Comparison of ENCODE assay signal across 23 cellular contexts in the genomic region with DNA sequence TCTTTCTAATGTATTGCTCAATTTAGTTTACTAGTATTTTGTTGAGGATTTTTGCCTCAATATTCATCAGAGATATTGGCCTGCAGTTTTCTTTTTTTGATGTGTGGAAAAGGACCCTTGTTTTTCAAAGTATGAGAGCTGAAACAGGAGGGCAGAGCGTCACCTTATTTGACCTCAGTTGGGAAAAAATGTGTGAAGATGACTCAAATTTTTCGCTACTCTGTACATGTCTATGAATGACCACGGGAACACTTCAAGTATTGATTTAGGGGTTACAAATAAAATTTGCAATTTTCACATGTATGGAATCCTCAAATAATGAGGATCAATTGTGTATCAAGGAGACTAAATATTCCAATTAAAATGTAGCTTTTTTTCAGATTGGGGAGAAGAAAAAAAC.
"Had no signal": no experiment of that assay in that cellular context is flagged by ENCODE, and none has a peak within 500 bp of the region (broad histone marks: within the 10 kb centered on the region; RNA-seq: fewer than 3 reads in every experiment).

No MANE protein-coding gene starts in this region.

- H3K4me1 Mint-ChIP-seq: activated CD4-positive, alpha-beta T cell treated with anti-CD3 and anti-CD28 coated beads, Interleukin-2, amount 10 ng/mL, durations not matched to agents 7 days and 5 days; brain had no signal

- DNase-seq: activated CD4-positive, alpha-beta T cell treated with anti-CD3 and anti-CD28 coated beads, Interleukin-2, amount 10 ng/mL, durations not matched to agents 7 days and 5 days; activated CD4-positive, alpha-beta T cell treated with anti-CD3 and anti-CD28 coated beads, Interleukin-2, amount 50 U/mL, for 48 hours; activated effector memory CD4-positive, alpha-beta T cell treated with Interleukin-2 at 50 U/mL for 16 hours; activated naive CD4-positive, alpha-beta T cell treated with anti-CD3 and anti-CD28 coated beads, Interleukin-2, amount 50 U/mL, for 16 hours; activated T-cell treated with anti-CD3 and anti-CD28 coated beads, Interleukin-2, amount 50 U/mL, for 1 hour; anterior cingulate cortex; caudate nucleus; cerebellar nuclear complex; MM.1S; MV-4-11; NCI-H1092; NCI-H1436 treated with DMSO at 0.1 percent for 48 hours; NCI-H1694 treated with DMSO at 0.1 percent for 48 hours; NCI-H2029; NCI-H345; NCI-H524 treated with DMSO at 0.1 percent for 48 hours; SHP77; SJCRH30; T1000; WERI-Rb-1 had no signal

- ATAC-seq: Panc1 had no signal

- H3K4me3 Mint-ChIP-seq: activated CD4-positive, alpha-beta T cell treated with anti-CD3 and anti-CD28 coated beads, Interleukin-2, amount 10 ng/mL, durations not matched to agents 7 days and 5 days; activated T-helper 1 cell treated with anti-CD3 and anti-CD28 coated beads, Interleukin-12 subunit alpha, Interleukin-12 subunit beta, Interleukin-2, Interleukin-4 antibody, amounts not matched to agents 30 ng/mL and 10 ng/mL and 1 ng/mL, durations not matched to agents 14 hours and 24 hours and 36 hours; brain had no signal

- H3K27ac Mint-ChIP-seq: activated CD4-positive, alpha-beta T cell treated with anti-CD3 and anti-CD28 coated beads, Interleukin-2, amount 10 ng/mL, durations not matched to agents 7 days and 5 days; activated T-helper 1 cell treated with anti-CD3 and anti-CD28 coated beads, Interleukin-12 subunit alpha, Interleukin-12 subunit beta, Interleukin-2, Interleukin-4 antibody, amounts not matched to agents 30 ng/mL and 10 ng/mL and 1 ng/mL, durations not matched to agents 14 hours and 24 hours and 36 hours; brain had no signal

- H3K9me3 Mint-ChIP-seq: activated T-helper 1 cell treated with anti-CD3 and anti-CD28 coated beads, Interleukin-12 subunit alpha, Interleukin-12 subunit beta, Interleukin-2, Interleukin-4 antibody, amounts not matched to agents 30 ng/mL and 10 ng/mL and 1 ng/mL, durations not matched to agents 14 hours and 24 hours and 36 hours had no signal

- H3K27me3 Mint-ChIP-seq: activated CD4-positive, alpha-beta T cell treated with anti-CD3 and anti-CD28 coated beads, Interleukin-2, amount 10 ng/mL, durations not matched to agents 7 days and 5 days had no signal
